1 cellular context compared by ENCODE assay signal in the genomic region with DNA sequence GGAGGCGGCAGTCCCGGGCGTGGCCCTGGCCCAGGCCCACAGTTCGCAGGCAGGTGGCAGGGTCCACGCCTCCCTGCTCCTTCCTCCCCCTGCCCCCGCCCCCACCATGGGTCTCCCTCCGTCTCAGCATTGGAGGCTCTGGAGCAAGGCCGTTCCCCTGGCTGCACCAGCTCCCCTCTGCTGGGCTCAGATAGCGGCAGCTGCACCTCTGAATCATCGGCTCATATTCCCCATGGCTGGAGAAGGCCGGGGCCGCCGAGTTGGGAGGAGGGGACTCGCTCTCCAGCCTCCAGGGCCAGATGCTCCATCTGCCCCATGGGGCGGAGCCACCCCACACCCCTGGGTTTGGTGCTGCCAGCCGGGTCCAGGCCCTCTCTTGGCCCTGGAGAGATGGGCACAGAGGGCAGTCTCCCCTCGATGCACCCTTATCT.
TF ChIP-seq lines count a peak whose summit lies in the region.

No MANE protein-coding gene starts in this region.

TF ChIP-seq in K562, 482 proteins besides CTCF, POLR2A, EP300 and RAD21 (continued from another document):
- TF ChIP-seq E4F1 (CRISPR knock-in tag; IDR thresholded peaks at IDR 0.05; ENCODE audit: borderline replicate concordance) (no peak), ZBTB33 (CRISPR knock-in tag; IDR thresholded peaks at IDR 0.05) (0 out of 2 replicates have a peak, but pooled peaks have one; percentile 32), DDX20 (tag; IDR thresholded peaks at IDR 0.05; ENCODE audit: low read depth) (no peak), ERF (CRISPR knock-in tag; IDR thresholded peaks at IDR 0.05) (no peak), IRF2 (CRISPR knock-in tag; IDR thresholded peaks at IDR 0.05) (no peak), ZMIZ1 (IDR thresholded peaks at IDR 0.05; ENCODE audit: low read depth in 2 of 2, low read length in 2 of 2) (no peak), CBFA2T3 (IDR thresholded peaks at IDR 0.05) (peak; percentile 71), NR4A1 (CRISPR knock-in tag; IDR thresholded peaks at IDR 0.05) (no peak), NR4A1 (tag; IDR thresholded peaks at IDR 0.05) (no peak), POLR2AphosphoS5 (IDR thresholded peaks at IDR 0.05; ENCODE audit: control insufficient read depth, insufficient read depth, low read depth, low read length) (peak; percentile 36; the same call in 1 of the 2 replicates), ZBTB7A (IDR thresholded peaks at IDR 0.05; ENCODE audit: borderline replicate concordance, control insufficient read depth, low read depth, low read length) (peak; percentile 22; the same call in 1 of the 2 replicates), SRSF3 (IDR thresholded peaks at IDR 0.05; ENCODE audit: insufficient read depth, low read length) (no peak), PPARD (CRISPR knock-in tag; IDR thresholded peaks at IDR 0.05) (no peak), MCM3 (IDR thresholded peaks at IDR 0.05) (no peak), ZNF717 (CRISPR knock-in tag; IDR thresholded peaks at IDR 0.05) (no peak), BACH1 (tag; IDR thresholded peaks at IDR 0.05) (no peak), ARID1B (IDR thresholded peaks at IDR 0.05) (peak; percentile 36)
- TF ChIP-seq, protein P1, sequence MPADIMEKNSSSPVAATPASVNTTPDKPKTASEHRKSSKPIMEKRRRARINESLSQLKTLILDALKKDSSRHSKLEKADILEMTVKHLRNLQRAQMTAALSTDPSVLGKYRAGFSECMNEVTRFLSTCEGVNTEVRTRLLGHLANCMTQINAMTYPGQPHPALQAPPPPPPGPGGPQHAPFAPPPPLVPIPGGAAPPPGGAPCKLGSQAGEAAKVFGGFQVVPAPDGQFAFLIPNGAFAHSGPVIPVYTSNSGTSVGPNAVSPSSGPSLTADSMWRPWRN (IDR thresholded peaks at IDR 0.05; ENCODE audit: low read depth), result no peak
- TF ChIP-seq, protein P2, sequence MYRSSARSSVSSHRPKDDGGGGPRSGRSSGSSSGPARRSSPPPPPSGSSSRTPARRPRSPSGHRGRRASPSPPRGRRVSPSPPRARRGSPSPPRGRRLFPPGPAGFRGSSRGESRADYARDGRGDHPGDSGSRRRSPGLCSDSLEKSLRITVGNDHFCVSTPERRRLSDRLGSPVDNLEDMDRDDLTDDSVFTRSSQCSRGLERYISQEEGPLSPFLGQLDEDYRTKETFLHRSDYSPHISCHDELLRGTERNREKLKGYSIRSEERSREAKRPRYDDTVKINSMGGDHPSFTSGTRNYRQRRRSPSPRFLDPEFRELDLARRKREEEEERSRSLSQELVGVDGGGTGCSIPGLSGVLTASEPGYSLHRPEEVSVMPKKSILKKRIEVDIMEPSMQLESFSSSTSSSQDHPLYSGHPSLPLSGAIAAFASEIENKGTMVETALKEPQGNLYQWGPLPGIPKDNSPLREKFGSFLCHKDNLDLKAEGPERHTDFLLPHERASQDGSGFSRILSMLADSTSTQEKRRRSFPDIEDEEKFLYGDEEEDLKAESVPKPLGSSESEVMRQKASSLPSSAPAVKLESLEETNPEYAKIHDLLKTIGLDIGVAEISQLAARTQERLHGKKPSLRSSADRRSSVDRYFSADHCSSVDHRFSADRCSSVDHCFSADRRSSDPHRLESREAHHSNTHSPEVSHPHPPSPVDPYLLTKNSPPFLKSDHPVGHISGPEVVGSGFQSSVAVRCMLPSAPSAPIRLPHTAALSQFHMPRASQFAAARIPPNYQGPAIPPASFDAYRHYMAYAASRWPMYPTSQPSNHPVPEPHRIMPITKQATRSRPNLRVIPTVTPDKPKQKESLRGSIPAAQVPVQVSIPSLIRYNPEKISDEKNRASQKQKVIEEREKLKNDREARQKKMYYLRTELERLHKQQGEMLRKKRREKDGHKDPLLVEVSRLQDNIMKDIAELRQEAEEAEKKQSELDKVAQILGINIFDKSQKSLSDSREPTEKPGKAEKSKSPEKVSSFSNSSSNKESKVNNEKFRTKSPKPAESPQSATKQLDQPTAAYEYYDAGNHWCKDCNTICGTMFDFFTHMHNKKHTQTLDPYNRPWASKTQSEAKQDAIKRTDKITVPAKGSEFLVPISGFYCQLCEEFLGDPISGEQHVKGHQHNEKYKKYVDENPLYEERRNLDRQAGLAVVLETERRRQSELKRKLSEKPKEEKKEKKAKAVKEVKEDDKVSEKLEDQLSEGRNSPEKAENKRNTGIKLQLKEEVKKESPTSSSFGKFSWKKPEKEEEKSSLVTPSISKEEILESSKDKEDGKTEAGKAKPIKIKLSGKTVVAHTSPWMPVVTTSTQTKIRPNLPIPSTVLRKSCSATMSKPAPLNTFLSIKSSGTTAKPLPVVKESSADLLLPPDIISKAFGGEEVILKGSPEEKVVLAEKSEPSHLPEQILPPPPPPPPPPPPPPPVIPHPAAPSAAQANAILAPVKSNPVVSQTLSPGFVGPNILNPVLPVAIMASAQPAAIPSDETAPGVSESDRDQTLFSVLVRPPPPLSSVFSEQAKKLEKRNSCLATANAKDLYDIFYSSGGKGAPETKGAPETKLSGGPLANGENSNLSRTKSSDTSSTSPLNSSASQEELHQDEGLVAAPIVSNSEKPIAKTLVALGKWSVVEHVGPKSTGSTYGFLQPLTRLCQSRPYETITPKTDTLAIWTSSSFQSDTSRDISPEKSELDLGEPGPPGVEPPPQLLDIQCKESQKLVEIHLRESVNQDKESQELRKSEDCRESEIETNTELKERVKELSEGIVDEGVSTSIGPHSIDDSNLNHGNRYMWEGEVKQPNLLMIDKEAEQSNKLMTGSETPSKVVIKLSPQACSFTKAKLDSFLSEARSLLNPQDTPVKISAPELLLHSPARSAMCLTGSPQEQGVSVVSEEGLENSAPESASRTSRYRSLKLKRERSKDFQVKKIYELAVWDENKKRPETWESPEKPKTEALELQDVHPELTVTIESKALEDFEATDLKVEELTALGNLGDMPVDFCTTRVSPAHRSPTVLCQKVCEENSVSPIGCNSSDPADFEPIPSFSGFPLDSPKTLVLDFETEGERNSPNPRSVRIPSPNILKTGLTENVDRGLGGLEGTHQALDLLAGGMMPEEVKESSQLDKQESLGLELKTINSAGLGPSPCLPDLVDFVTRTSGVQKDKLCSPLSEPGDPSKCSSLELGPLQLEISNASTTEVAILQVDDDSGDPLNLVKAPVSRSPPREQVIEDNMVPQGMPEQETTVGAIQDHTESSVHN (IDR thresholded peaks at IDR 0.05; ENCODE audit: borderline replicate concordance in 1 of 2, low read depth in 1 of 2), result no peak
TF ChIP-seq in K562: peak in this region for 17.
